Comparison of ENCODE assay signal across 32 cellular contexts in genomic region chr11:15935370-15935769, GRCh38.
"Had no signal": no experiment of that assay in that cellular context is flagged by ENCODE, and none has a peak within 500 bp of the region (broad histone marks: within the 10 kb centered on the region; RNA-seq: fewer than 3 reads in every experiment).

No MANE protein-coding gene starts in this region.

- H3K27me3 Mint-ChIP-seq: stimulated activated memory B cell treated with anti-CD40 and anti-IgM and Interleukin-4, amounts not matched to agents 10 μg/mL and 1 μg/mL and 100 μg/mL, for 72 hours had no signal

- H3K27me3 ChIP-seq: neutrophil, ovary, right lobe of liver, testis, tibial artery, upper lobe of left lung, vagina had no signal

- ATAC-seq: naive thymus-derived CD8-positive, alpha-beta T cell; psoas muscle; right cardiac atrium; right lobe of liver; stimulated activated naive CD8-positive, alpha-beta T cell treated with anti-CD3 and anti-CD28 coated beads, Interleukin-15, amount 100 ng/mL, for 72 hours; stimulated activated naive CD8-positive, alpha-beta T cell treated with anti-CD3 and anti-CD28 coated beads, Interleukin-15, Interleukin-2, amounts not matched to agents 100 U/mL and 50 U/mL, for 24 hours had no signal

- H3K4me2 ChIP-seq: smooth muscle cell had no signal

- H2AFZ ChIP-seq: parathyroid adenoma had no signal

- H3K79me2 ChIP-seq: parathyroid adenoma had no signal

- H3K9me3 ChIP-seq: neutrophil, ovary, psoas muscle, right lobe of liver, suprapubic skin, testis, tibial artery, upper lobe of left lung, vagina had no signal

- H3K27ac Mint-ChIP-seq: naive thymus-derived CD8-positive, alpha-beta T cell; natural killer cell treated with Interleukin-12 subunit alpha and Interleukin-12 subunit beta and Interleukin-15 and Interleukin-18, amount 100 ng/mL, for 72 hours; nephron progenitor cell; progenitor cell of endocrine pancreas; stimulated activated memory B cell treated with anti-CD40 and anti-IgM and Interleukin-4, amounts not matched to agents 10 μg/mL and 1 μg/mL and 100 μg/mL, for 72 hours had no signal

- H3K4me1 Mint-ChIP-seq: naive thymus-derived CD8-positive, alpha-beta T cell; neural crest cell; stimulated activated memory B cell treated with anti-CD40 and anti-IgM and Interleukin-4, amounts not matched to agents 10 μg/mL and 1 μg/mL and 100 μg/mL, for 72 hours; stimulated activated naive CD8-positive, alpha-beta T cell treated with anti-CD3 and anti-CD28 coated beads, Interleukin-15, amount 100 ng/mL, for 72 hours had no signal

- DNase-seq: naive thymus-derived CD8-positive, alpha-beta T cell; nephron progenitor cell; nucleus accumbens; ovary; posterior cingulate gyrus; psoas muscle; right cardiac atrium; right lobe of liver; spleen; stimulated activated CD4-positive, alpha-beta T cell treated with anti-CD3 and anti-CD28 coated beads, Interleukin-12 subunit alpha, Interleukin-12 subunit beta, amount 100 ng/mL, for 4 hours; stimulated activated CD4-positive, alpha-beta T cell treated with anti-CD3 and anti-CD28 coated beads, Interleukin-1b, Interleukin-23, amount 100 ng/mL, for 48 hours; stimulated activated CD4-positive, alpha-beta T cell treated with anti-CD3 and anti-CD28 coated beads, Interleukin-4, amount 100 ng/mL, for 1 hour; stimulated activated CD4-positive, alpha-beta T cell treated with anti-CD3 and anti-CD28 coated beads, Interleukin-4, amount 100 ng/mL, for 4 hours; stimulated activated CD8-positive, alpha-beta memory T cell treated with anti-CD3 and anti-CD28 coated beads, Interleukin-4, amount 100 ng/mL, for 48 hours; stimulated activated naive CD4-positive, alpha-beta T cell; stimulated activated naive CD8-positive, alpha-beta T cell treated with anti-CD3 and anti-CD28 coated beads, Interleukin-15, amount 100 ng/mL, for 72 hours; stimulated activated naive CD8-positive, alpha-beta T cell treated with anti-CD3 and anti-CD28 coated beads, Interleukin-15, Interleukin-2, amounts not matched to agents 100 U/mL and 50 U/mL, for 24 hours; substantia nigra; testis; tibial artery; trophoblast cell; upper lobe of left lung had no signal

- H3K4me1 ChIP-seq: parathyroid adenoma, psoas muscle, spleen, suprapubic skin, testis, tibial artery, upper lobe of left lung, vagina had no signal

- H3K9ac ChIP-seq: parathyroid adenoma had no signal

- H3K4me3 Mint-ChIP-seq: naive thymus-derived CD8-positive, alpha-beta T cell; natural killer cell treated with Interleukin-12 subunit alpha and Interleukin-12 subunit beta and Interleukin-15 and Interleukin-18, amount 100 ng/mL, for 72 hours; nephron progenitor cell; neural crest cell; stimulated activated memory B cell treated with anti-CD40 and anti-IgM and Interleukin-4, amounts not matched to agents 10 μg/mL and 1 μg/mL and 100 μg/mL, for 72 hours; stimulated activated naive CD8-positive, alpha-beta T cell treated with anti-CD3 and anti-CD28 coated beads, Interleukin-15, amount 100 ng/mL, for 72 hours had no signal

- H3K36me3 ChIP-seq: neutrophil, ovary, right lobe of liver, spleen, suprapubic skin, tibial artery, upper lobe of left lung, vagina had no signal

- H3K36me3 Mint-ChIP-seq: naive thymus-derived CD8-positive, alpha-beta T cell; natural killer cell treated with Interleukin-12 subunit alpha and Interleukin-12 subunit beta and Interleukin-15 and Interleukin-18, amount 100 ng/mL, for 72 hours; stimulated activated memory B cell treated with anti-CD40 and anti-IgM and Interleukin-4, amounts not matched to agents 10 μg/mL and 1 μg/mL and 100 μg/mL, for 72 hours had no signal

- H3K4me3 ChIP-seq: ovary, psoas muscle, right lobe of liver, skin epidermis, smooth muscle cell, spleen, suprapubic skin, testis, tibial artery, upper lobe of left lung, vagina had no signal

- H3K27ac ChIP-seq: neutrophil, ovary, parathyroid adenoma, psoas muscle, right lobe of liver, skin epidermis, spleen, suprapubic skin, testis, tibial artery, upper lobe of left lung, vagina had no signal
